2 cellular contexts compared by ENCODE assay signal in the genomic region with DNA sequence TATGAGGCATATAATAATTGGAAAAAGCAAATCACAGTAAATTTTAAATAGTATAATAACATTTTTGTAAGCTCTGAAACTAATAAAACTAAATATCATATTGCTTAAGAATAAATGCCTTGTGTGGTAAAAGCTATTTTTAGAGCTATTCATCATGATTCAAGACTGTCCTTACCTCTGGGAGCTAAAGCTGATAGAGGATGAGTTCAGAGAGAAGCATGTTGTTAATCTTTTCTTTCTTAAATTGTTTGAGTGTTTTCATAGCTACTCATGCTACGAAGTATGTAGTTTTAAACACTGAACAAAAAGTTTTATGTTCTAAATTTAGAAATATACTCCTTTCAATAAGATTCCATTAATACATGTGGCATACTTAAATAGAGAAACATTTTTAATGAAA.
TF ChIP-seq lines count a peak whose summit lies in the region.

No MANE protein-coding gene starts in this region.

TF ChIP-seq in IMR-90, 13 proteins besides CTCF, POLR2A, EP300 and RAD21:
- TF ChIP-seq CHD1 (IDR thresholded peaks at IDR 0.05; ENCODE audit: low read depth, low read length), result no peak
- TF ChIP-seq, protein P1, sequence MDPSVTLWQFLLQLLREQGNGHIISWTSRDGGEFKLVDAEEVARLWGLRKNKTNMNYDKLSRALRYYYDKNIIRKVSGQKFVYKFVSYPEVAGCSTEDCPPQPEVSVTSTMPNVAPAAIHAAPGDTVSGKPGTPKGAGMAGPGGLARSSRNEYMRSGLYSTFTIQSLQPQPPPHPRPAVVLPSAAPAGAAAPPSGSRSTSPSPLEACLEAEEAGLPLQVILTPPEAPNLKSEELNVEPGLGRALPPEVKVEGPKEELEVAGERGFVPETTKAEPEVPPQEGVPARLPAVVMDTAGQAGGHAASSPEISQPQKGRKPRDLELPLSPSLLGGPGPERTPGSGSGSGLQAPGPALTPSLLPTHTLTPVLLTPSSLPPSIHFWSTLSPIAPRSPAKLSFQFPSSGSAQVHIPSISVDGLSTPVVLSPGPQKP (IDR thresholded peaks at IDR 0.05; ENCODE audit: borderline replicate concordance, low read depth, low read length), result no peak
- TF ChIP-seq SMC3 (IDR thresholded peaks at IDR 0.05; ENCODE audit: low read depth, low read length), result no peak
- no peak for TF ChIP-seq FOS (IDR thresholded peaks at IDR 0.05; ENCODE audit: low read depth, low read length)
- no peak for TF ChIP-seq NFE2L2 (IDR thresholded peaks at IDR 0.05; ENCODE audit: low read depth, low read length)
- no peak for TF ChIP-seq MAZ (IDR thresholded peaks at IDR 0.05; ENCODE audit: borderline replicate concordance, low read depth, low read length)
- no peak for TF ChIP-seq MXI1 (IDR thresholded peaks at IDR 0.05; ENCODE audit: borderline replicate concordance, low read depth, low read length)
- TF ChIP-seq CEBPB (IDR thresholded peaks at IDR 0.05; ENCODE audit: low read depth, low read length), result peak; percentile 65; the same call in 1 of the 2 replicates
- TF ChIP-seq MAFK (IDR thresholded peaks at IDR 0.05; ENCODE audit: low read depth, low read length), result no peak
- TF ChIP-seq RCOR1 (IDR thresholded peaks at IDR 0.05; ENCODE audit: insufficient replicate concordance, low read length), result peak; percentile 33
- TF ChIP-seq RFX5 (IDR thresholded peaks at IDR 0.05; ENCODE audit: low read depth, low read length), result no peak

TF ChIP-seq in HepG2, 621 proteins besides CTCF, POLR2A, EP300 and RAD21:
- TF ChIP-seq ZBTB21 (CRISPR knock-in tag; IDR thresholded peaks at IDR 0.05) (no peak), ZNF598 (CRISPR knock-in tag; IDR thresholded peaks at IDR 0.05; ENCODE audit: borderline replicate concordance) (no peak), ARID2 (CRISPR knock-in tag; IDR thresholded peaks at IDR 0.05; ENCODE audit: borderline replicate concordance) (no peak), SETDB1 (CRISPR knock-in tag; IDR thresholded peaks at IDR 0.05; ENCODE audit: borderline replicate concordance) (no peak), THAP11 (CRISPR knock-in tag; IDR thresholded peaks at IDR 0.05) (no peak), CHCHD3 (CRISPR knock-in tag; IDR thresholded peaks at IDR 0.05) (no peak)
- TF ChIP-seq, protein P2, sequence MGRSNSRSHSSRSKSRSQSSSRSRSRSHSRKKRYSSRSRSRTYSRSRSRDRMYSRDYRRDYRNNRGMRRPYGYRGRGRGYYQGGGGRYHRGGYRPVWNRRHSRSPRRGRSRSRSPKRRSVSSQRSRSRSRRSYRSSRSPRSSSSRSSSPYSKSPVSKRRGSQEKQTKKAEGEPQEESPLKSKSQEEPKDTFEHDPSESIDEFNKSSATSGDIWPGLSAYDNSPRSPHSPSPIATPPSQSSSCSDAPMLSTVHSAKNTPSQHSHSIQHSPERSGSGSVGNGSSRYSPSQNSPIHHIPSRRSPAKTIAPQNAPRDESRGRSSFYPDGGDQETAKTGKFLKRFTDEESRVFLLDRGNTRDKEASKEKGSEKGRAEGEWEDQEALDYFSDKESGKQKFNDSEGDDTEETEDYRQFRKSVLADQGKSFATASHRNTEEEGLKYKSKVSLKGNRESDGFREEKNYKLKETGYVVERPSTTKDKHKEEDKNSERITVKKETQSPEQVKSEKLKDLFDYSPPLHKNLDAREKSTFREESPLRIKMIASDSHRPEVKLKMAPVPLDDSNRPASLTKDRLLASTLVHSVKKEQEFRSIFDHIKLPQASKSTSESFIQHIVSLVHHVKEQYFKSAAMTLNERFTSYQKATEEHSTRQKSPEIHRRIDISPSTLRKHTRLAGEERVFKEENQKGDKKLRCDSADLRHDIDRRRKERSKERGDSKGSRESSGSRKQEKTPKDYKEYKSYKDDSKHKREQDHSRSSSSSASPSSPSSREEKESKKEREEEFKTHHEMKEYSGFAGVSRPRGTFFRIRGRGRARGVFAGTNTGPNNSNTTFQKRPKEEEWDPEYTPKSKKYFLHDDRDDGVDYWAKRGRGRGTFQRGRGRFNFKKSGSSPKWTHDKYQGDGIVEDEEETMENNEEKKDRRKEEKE (IDR thresholded peaks at IDR 0.05), result no peak
- TF ChIP-seq, protein P3, sequence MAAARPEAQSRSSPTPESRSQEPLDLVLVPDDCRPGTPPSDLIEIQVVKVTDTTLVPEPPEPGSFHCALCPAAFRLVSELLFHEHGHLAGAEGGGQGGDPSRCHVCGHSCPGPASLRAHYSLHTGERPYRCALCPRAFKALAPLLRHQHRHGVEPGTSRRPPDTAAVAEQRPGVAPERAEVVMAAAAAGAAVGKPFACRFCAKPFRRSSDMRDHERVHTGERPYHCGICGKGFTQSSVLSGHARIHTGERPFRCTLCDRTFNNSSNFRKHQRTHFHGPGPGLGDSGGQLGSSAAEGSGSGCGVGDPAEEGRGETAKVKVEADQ (CRISPR knock-in tag; IDR thresholded peaks at IDR 0.05; ENCODE audit: borderline replicate concordance), result no peak
